Comparison of ENCODE assay signal across 17 cellular contexts in the genomic region with DNA sequence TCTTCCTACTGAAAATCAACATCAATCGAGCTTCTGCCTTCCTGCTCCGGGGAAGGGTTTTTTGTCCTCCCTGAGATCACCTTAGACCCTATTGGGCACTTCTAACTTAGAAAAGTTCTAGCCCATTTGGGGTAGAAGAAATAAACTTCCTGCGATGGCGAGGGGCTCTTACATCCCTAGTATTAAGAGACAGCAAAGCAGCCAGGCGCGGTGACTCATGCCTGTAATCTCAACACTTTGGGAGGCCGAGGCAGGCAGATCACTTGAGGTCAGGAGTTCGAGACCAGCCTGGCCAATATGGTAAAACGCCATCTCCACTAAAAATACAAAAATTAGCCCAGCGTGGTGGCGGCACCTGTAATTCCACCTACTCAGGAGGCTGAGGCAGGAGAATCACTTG. TPM values are rescaled to one million over a fixed set of nuclear protein-coding genes. Genes with fewer than 3 reads are reported as not detected.
"Had no signal": no experiment of that assay in that cellular context is flagged by ENCODE, and none has a peak within 500 bp of the region (broad histone marks: within the 10 kb centered on the region; RNA-seq: fewer than 3 reads in every experiment).

No MANE protein-coding gene starts in this region.

RNA-seq across cellular contexts. Expression of a gene that starts 31.1 kb away (rescaled TPM):
- total RNA-seq: activated B cell treated with CpG ODN at 0.5 μM for 24 hours; activated CD4-positive, alpha-beta memory T cell treated with anti-CD3 and anti-CD28 coated beads for 36 hours; activated CD4-positive, alpha-beta T cell treated with anti-CD3 and anti-CD28 coated beads, Interleukin-2, amount 10 ng/mL, durations not matched to agents 24 days and 14 days; activated CD8-positive, alpha-beta memory T cell treated with anti-CD3 and anti-CD28 coated beads for 36 hours; activated CD8-positive, alpha-beta T cell treated with anti-CD3 and anti-CD28 coated beads for 36 hours; activated naive CD4-positive, alpha-beta T cell treated with anti-CD3 and anti-CD28 coated beads for 36 hours; activated naive CD4-positive, alpha-beta T cell treated with anti-CD3 and anti-CD28 coated beads, Interleukin-2, amount 50 U/mL, for 72 hours; activated naive CD8-positive, alpha-beta T cell treated with anti-CD3 and anti-CD28 coated beads for 36 hours; activated T-cell treated with anti-CD3 and anti-CD28 coated beads, Interleukin-2, amount 50 U/mL, for 4 hours; activated T-cell treated with anti-CD3 and anti-CD28 coated beads, Interleukin-2, amount 50 U/mL, for 72 hours; activated T-helper 1 cell treated with anti-CD3 and anti-CD28 coated beads, Interleukin-12 subunit alpha, Interleukin-12 subunit beta, Interleukin-2, Interleukin-4 antibody, amounts not matched to agents 30 ng/mL and 10 ng/mL and 1 ng/mL, durations not matched to agents 14 hours and 24 hours and 36 hours; activated T-helper 17 cell treated with anti-CD3 and anti-CD28 coated beads, Interleukin-2, amount 50 U/mL, for 72 hours; adrenal gland; aorta; astrocyte; body of pancreas; cardiac septum had no signal
- polyA plus RNA-seq: adrenal gland had no signal
